ENCODE assay signal across 15 cellular contexts in genomic region chr20:25496165-25496967, GRCh38.
DNase-seq lines count a peak whose midpoint lies in the region; TF ChIP-seq lines count a peak whose summit lies in the region.
"Had no signal": no experiment of that assay in that cellular context is flagged by ENCODE, and none has a peak within 500 bp of the region (broad histone marks: within the 10 kb centered on the region; RNA-seq: fewer than 3 reads in every experiment).

No MANE protein-coding gene starts in this region.

- intact Hi-C loops in esophagus muscularis mucosa (cut with DNase I), result no loop called here

- H3K4me3 Mint-ChIP-seq in endodermal cell (no peak overlapping the region), neural progenitor cell (no peak overlapping the region)
- H3K4me3 Mint-ChIP-seq: CD4-positive, alpha-beta T cell; IgD-negative memory B cell had no signal

- H4K20me1 ChIP-seq in BLaER1 (no peaks in the 10 kb centered on the region), neural progenitor cell (ENCODE audit: low read depth) (no peaks in the 10 kb centered on the region)

- no peaks in the 10 kb centered on the region for H3K4me1 Mint-ChIP-seq in endodermal cell
- peaks cover 3% of the 10 kb centered on the region for H3K4me1 Mint-ChIP-seq in neural progenitor cell

- 94 to 95% methylated on average over 10 to 14 of the region's 14 CpGs for WGBS in endodermal cell (ENCODE audit: insufficient coverage in 1 of 2, insufficient read length in 1 of 2), 2 experiments
- WGBS in esophagus muscularis mucosa, result 91% methylated on average over 9 of the region's 14 CpGs

- TF ChIP-seq POLR2A in esophagus muscularis mucosa (IDR thresholded peaks at IDR 0.05; ENCODE audit: low read depth), result no peak

- H3K4me1 ChIP-seq in BLaER1 (peaks cover 74% of the 10 kb centered on the region), endodermal cell (ENCODE audit: control insufficient read depth, insufficient read depth, low read length) (no peaks in the 10 kb centered on the region), neural progenitor cell (no peaks in the 10 kb centered on the region), esophagus muscularis mucosa (no peaks in the 10 kb centered on the region)

- H3K9me3 ChIP-seq in BLaER1, result no peaks in the 10 kb centered on the region
- no peaks in the 10 kb centered on the region for H3K9me3 ChIP-seq in endodermal cell (ENCODE audit: control insufficient read depth, low read length)
- no peaks in the 10 kb centered on the region for H3K9me3 ChIP-seq in neural progenitor cell (ENCODE audit: low read depth)
- no peaks in the 10 kb centered on the region for H3K9me3 ChIP-seq in esophagus muscularis mucosa

- H3K27me3 ChIP-seq in BLaER1 (no peaks in the 10 kb centered on the region), H7 (ENCODE audit: control insufficient read depth, insufficient read depth, low read length) (no peaks in the 10 kb centered on the region), endodermal cell (ENCODE audit: control insufficient read depth, insufficient read depth, low read length, poor library complexity, severe bottlenecking) (no peaks in the 10 kb centered on the region), neural progenitor cell (no peaks in the 10 kb centered on the region), esophagus muscularis mucosa (no peaks in the 10 kb centered on the region)

- TF ChIP-seq CTCF in endodermal cell (conservative IDR thresholded peaks at IDR 0.05), result no peak
- TF ChIP-seq CTCF in neural progenitor cell (IDR thresholded peaks at IDR 0.05), result no peak
- TF ChIP-seq CTCF in esophagus muscularis mucosa (IDR thresholded peaks at IDR 0.05), result no peak
- TF ChIP-seq CTCF in foreskin fibroblast (IDR thresholded peaks at IDR 0.05; ENCODE audit: low read depth, low read length), result no peak

- no peak overlapping the region for H3K4me3 ChIP-seq in BLaER1
- no peak overlapping the region for H3K4me3 ChIP-seq in H7 (ENCODE audit: insufficient read depth, low read depth, low read length)
- H3K4me3 ChIP-seq in endodermal cell (ENCODE audit: low read length), result no peak overlapping the region
- no peak overlapping the region for H3K4me3 ChIP-seq in neural progenitor cell
- no peak overlapping the region for H3K4me3 ChIP-seq in esophagus muscularis mucosa
- no peak overlapping the region for H3K4me3 ChIP-seq in foreskin fibroblast (ENCODE audit: low read depth in 1 of 2, low read length in 2 of 2)

- H3K4me2 ChIP-seq in BLaER1 (peak overlapping the region; percentile 78), neural progenitor cell (no peak overlapping the region)

- H3K27ac Mint-ChIP-seq in endodermal cell, result peak overlapping the region; percentile 26
- peak overlapping the region; percentile 44 for H3K27ac Mint-ChIP-seq in neural progenitor cell
- H3K27ac Mint-ChIP-seq: CD4-positive, alpha-beta T cell; IgD-negative memory B cell had no signal

- peaks cover 54% of the 10 kb centered on the region for H3K36me3 Mint-ChIP-seq in endodermal cell (ENCODE audit: low read depth)
- peaks cover 13% of the 10 kb centered on the region for H3K36me3 Mint-ChIP-seq in neural progenitor cell
- H3K36me3 Mint-ChIP-seq: IgD-negative memory B cell had no signal

- no peak overlapping the region for H2AFZ ChIP-seq in neural progenitor cell (replicated peaks)

- no peaks in the 10 kb centered on the region for H3K79me2 ChIP-seq in neural progenitor cell (ENCODE audit: low read depth)

- TF ChIP-seq EP300 in esophagus muscularis mucosa (IDR thresholded peaks at IDR 0.05), result no peak

- H3K9ac ChIP-seq in BLaER1 (peak overlapping the region; percentile 2; the same call in 1 of the 2 replicates), endodermal cell (ENCODE audit: extremely low read depth, low read length, poor library complexity, severe bottlenecking) (no peak overlapping the region), neural progenitor cell (no peak overlapping the region)

- H3K36me3 ChIP-seq in BLaER1 (no peaks in the 10 kb centered on the region), H7 (replicated peaks; ENCODE audit: control insufficient read depth, insufficient read depth, low read length) (peaks cover 3% of the 10 kb centered on the region), endodermal cell (ENCODE audit: control insufficient read depth, insufficient read depth, low read length) (peaks cover 56% of the 10 kb centered on the region), neural progenitor cell (no peaks in the 10 kb centered on the region), esophagus muscularis mucosa (peaks cover 0 to 22% (median 12%) of the 10 kb centered on the region in 4 donors)

- no peaks in the 10 kb centered on the region for H3K27me3 Mint-ChIP-seq in endodermal cell (ENCODE audit: insufficient read depth)
- H3K27me3 Mint-ChIP-seq in neural progenitor cell (ENCODE audit: insufficient read depth, low read depth), result peaks cover 2% of the 10 kb centered on the region
- H3K27me3 Mint-ChIP-seq: CD4-positive, alpha-beta T cell had no signal

- DNase-seq in H7 (peak; percentile 30), endodermal cell (no peak), neural progenitor cell (ENCODE audit: low spot score) (no peak), esophagus muscularis mucosa (ENCODE audit: extremely low spot score) (no peak), foreskin fibroblast (no peak)
- DNase-seq in activated CD4-positive, alpha-beta T cell treated with anti-CD3 and anti-CD28 coated beads, Interleukin-2, amount 50 U/mL, for 1 hour, result no peak
- DNase-seq: AML-193; CD4-positive, alpha-beta T cell; DMS53; Kasumi-1; NCI-H1105; NCI-H1694; NCI-H2227 treated with DMSO at 0.1 percent for 48 hours had no signal

- H3K9me3 Mint-ChIP-seq in endodermal cell, result no peaks in the 10 kb centered on the region
- no peaks in the 10 kb centered on the region for H3K9me3 Mint-ChIP-seq in neural progenitor cell
- H3K9me3 Mint-ChIP-seq: CD4-positive, alpha-beta T cell; IgD-negative memory B cell had no signal

- no peaks in the 10 kb centered on the region for H3F3A ChIP-seq in neural progenitor cell (ENCODE audit: low read depth)

- peak overlapping the region; percentile 28; the same call in 1 of the 2 replicates for H3K27ac ChIP-seq in BLaER1
- H3K27ac ChIP-seq in endodermal cell (ENCODE audit: low read depth, low read length), result no peak overlapping the region
- H3K27ac ChIP-seq in neural progenitor cell, result no peak overlapping the region
- H3K27ac ChIP-seq in esophagus muscularis mucosa (replicated peaks in 1 of 4), result no peak overlapping the region
